1 cellular context compared by ENCODE assay signal in the genomic region with DNA sequence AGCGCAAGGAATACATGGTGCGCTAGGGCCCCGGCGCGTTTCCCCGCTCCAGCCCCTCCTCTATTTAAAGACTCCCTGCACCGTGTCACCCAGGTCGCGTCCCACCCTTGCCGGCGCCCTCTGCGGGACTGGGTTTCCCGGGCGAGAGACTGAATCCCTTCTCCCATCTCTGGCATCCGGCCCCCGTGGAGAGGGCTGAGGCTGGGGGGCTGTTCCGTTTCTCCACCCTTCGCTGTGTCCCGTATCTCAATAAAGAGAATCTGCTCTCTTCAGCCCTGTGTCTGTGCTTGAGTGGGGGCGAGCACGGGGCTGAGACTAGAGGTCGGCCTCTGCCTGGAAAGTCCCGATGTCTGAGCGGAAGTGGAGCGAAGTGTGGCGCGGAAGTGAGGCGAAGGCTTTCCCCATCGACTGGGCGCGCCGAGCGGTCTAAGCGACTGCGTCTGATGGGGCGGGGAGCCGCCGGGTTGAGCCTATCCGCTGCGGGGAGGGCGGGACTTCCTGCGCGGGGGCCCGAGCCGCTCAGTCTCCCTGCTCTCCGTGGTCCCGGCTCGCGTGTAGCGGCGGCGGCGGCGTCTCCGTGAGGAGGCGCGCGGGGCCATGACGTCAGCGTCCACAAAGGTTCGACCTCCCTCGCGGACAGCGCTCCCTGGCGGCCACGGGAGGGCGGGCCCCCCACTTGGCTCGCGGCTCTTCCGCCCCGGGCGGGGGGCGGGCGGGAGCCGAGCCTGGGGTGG.
A peak's percentile ranks its signal among the peaks of the same experiment; 100 is the strongest.
TF ChIP-seq lines count a peak whose summit lies in the region.

No MANE protein-coding gene starts in this region.

TF ChIP-seq in A549, 52 proteins besides CTCF, POLR2A, EP300 and RAD21:
- 0 out of 2 replicates have a peak, but pooled peaks have one; percentile 14 for TF ChIP-seq KDM1A (IDR thresholded peaks at IDR 0.05; ENCODE audit: low read depth)
- TF ChIP-seq RARB (CRISPR knock-in tag; IDR thresholded peaks at IDR 0.05) = peak; percentile 59; the same call in 1 of the 2 replicates
- TF ChIP-seq MYC (IDR thresholded peaks at IDR 0.05; ENCODE audit: borderline replicate concordance, low read length) = peak; percentile 53; the same call in 1 of the 2 replicates
- TF ChIP-seq CHD2 (IDR thresholded peaks at IDR 0.05; ENCODE audit: low read length, partially characterized antibody) = no peak
- no peak for TF ChIP-seq NR3C1 (IDR thresholded peaks at IDR 0.05)
- TF ChIP-seq, protein P1, sequence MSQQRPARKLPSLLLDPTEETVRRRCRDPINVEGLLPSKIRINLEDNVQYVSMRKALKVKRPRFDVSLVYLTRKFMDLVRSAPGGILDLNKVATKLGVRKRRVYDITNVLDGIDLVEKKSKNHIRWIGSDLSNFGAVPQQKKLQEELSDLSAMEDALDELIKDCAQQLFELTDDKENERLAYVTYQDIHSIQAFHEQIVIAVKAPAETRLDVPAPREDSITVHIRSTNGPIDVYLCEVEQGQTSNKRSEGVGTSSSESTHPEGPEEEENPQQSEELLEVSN (IDR thresholded peaks at IDR 0.05; ENCODE audit: borderline replicate concordance, low read depth) = peak; percentile 73; the same call in 1 of the 2 replicates
- TF ChIP-seq RNF2 (IDR thresholded peaks at IDR 0.05; ENCODE audit: borderline replicate concordance, low read depth) = peak; percentile 93; the same call in 1 of the 2 replicates
- no peak for TF ChIP-seq EHF (CRISPR knock-in tag; IDR thresholded peaks at IDR 0.05)
- TF ChIP-seq BHLHE40 (IDR thresholded peaks at IDR 0.05; ENCODE audit: low read depth, low read length) = no peak
- TF ChIP-seq, protein P2, sequence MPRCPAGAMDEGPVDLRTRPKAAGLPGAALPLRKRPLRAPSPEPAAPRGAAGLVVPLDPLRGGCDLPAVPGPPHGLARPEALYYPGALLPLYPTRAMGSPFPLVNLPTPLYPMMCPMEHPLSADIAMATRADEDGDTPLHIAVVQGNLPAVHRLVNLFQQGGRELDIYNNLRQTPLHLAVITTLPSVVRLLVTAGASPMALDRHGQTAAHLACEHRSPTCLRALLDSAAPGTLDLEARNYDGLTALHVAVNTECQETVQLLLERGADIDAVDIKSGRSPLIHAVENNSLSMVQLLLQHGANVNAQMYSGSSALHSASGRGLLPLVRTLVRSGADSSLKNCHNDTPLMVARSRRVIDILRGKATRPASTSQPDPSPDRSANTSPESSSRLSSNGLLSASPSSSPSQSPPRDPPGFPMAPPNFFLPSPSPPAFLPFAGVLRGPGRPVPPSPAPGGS (IDR thresholded peaks at IDR 0.05) = peak; percentile 74
- TF ChIP-seq POLR2AphosphoS2 (conservative IDR thresholded peaks at IDR 0.05; ENCODE audit: low read length) = no peak
- TF ChIP-seq, protein P3, sequence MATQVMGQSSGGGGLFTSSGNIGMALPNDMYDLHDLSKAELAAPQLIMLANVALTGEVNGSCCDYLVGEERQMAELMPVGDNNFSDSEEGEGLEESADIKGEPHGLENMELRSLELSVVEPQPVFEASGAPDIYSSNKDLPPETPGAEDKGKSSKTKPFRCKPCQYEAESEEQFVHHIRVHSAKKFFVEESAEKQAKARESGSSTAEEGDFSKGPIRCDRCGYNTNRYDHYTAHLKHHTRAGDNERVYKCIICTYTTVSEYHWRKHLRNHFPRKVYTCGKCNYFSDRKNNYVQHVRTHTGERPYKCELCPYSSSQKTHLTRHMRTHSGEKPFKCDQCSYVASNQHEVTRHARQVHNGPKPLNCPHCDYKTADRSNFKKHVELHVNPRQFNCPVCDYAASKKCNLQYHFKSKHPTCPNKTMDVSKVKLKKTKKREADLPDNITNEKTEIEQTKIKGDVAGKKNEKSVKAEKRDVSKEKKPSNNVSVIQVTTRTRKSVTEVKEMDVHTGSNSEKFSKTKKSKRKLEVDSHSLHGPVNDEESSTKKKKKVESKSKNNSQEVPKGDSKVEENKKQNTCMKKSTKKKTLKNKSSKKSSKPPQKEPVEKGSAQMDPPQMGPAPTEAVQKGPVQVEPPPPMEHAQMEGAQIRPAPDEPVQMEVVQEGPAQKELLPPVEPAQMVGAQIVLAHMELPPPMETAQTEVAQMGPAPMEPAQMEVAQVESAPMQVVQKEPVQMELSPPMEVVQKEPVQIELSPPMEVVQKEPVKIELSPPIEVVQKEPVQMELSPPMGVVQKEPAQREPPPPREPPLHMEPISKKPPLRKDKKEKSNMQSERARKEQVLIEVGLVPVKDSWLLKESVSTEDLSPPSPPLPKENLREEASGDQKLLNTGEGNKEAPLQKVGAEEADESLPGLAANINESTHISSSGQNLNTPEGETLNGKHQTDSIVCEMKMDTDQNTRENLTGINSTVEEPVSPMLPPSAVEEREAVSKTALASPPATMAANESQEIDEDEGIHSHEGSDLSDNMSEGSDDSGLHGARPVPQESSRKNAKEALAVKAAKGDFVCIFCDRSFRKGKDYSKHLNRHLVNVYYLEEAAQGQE (IDR thresholded peaks at IDR 0.05) = 0 out of 2 replicates have a peak, but pooled peaks have one; percentile 23
- TF ChIP-seq HEYL (CRISPR knock-in tag; IDR thresholded peaks at IDR 0.05) = no peak
- no peak for TF ChIP-seq TP53 (CRISPR knock-in tag; IDR thresholded peaks at IDR 0.05)
- TF ChIP-seq, protein P4, sequence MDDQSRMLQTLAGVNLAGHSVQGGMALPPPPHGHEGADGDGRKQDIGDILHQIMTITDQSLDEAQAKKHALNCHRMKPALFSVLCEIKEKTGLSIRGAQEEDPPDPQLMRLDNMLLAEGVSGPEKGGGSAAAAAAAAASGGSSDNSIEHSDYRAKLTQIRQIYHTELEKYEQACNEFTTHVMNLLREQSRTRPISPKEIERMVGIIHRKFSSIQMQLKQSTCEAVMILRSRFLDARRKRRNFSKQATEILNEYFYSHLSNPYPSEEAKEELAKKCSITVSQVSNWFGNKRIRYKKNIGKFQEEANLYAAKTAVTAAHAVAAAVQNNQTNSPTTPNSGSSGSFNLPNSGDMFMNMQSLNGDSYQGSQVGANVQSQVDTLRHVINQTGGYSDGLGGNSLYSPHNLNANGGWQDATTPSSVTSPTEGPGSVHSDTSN (IDR thresholded peaks at IDR 0.05) = peak; percentile 77
- peak; percentile 52; the same call in 1 of the 2 replicates for TF ChIP-seq PHF8 (IDR thresholded peaks at IDR 0.05; ENCODE audit: borderline replicate concordance, low read depth)
- peak; percentile 49; the same call in 1 of the 2 replicates for TF ChIP-seq MAZ (IDR thresholded peaks at IDR 0.05; ENCODE audit: borderline replicate concordance, low read depth, low read length)
- TF ChIP-seq JUN (IDR thresholded peaks at IDR 0.05) = peak; percentile 88 to 97
- peak; percentile 41; the same call in 1 of the 2 replicates for TF ChIP-seq GATA3 (IDR thresholded peaks at IDR 0.05; ENCODE audit: borderline replicate concordance)
- TF ChIP-seq FOSL2 (IDR thresholded peaks at IDR 0.05) = no peak
- peak; percentile 68 for TF ChIP-seq FOSL2 (CRISPR knock-in tag; IDR thresholded peaks at IDR 0.05)
- TF ChIP-seq TFCP2L1 (CRISPR knock-in tag; IDR thresholded peaks at IDR 0.05) = peak; percentile 9
- TF ChIP-seq SMC3 (IDR thresholded peaks at IDR 0.05) = peak; percentile 63
- peak; percentile 55; the same call in 1 of the 2 replicates for TF ChIP-seq HOXA7 (CRISPR knock-in tag; IDR thresholded peaks at IDR 0.05)
- TF ChIP-seq, protein P5, sequence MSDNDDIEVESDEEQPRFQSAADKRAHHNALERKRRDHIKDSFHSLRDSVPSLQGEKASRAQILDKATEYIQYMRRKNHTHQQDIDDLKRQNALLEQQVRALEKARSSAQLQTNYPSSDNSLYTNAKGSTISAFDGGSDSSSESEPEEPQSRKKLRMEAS (IDR thresholded peaks at IDR 0.05) = peak; percentile 91
